Comparison of ENCODE assay signal across 1 cellular context in the genomic region with DNA sequence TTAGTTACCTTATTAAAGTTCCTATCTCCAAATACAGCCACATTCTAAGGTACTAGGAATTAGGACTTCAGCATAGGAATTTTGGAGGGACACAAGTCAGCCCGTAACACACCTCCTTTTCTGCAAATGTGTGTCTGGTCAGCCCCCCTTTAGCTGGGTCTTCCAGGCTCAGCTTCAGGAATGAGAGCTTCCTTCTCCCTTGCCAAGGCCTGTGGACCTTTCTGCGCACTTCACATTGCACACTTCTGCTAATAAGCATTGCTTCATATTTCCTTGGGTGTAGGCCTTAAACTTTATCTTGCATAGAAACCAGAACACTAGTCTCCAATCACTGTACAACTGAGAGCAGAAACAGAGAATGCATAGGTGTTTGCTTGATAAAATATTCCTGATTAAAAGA.
TF ChIP-seq lines count a peak whose summit lies in the region.

No MANE protein-coding gene starts in this region.

TF ChIP-seq in HEK293T, 16 proteins besides CTCF, POLR2A, EP300 and RAD21 (continued from another document):
- TF ChIP-seq PKNOX1 (IDR thresholded peaks at IDR 0.05) (no peak), BHLHE40 (IDR thresholded peaks at IDR 0.05; ENCODE audit: borderline replicate concordance) (no peak), HDGF (IDR thresholded peaks at IDR 0.05; ENCODE audit: borderline replicate concordance) (no peak), ARNT (IDR thresholded peaks at IDR 0.05) (no peak), FOXK2 (IDR thresholded peaks at IDR 0.05) (no peak), ZNF384 (IDR thresholded peaks at IDR 0.05) (no peak), TARDBP (IDR thresholded peaks at IDR 0.05) (no peak), FOXM1 (IDR thresholded peaks at IDR 0.05; ENCODE audit: borderline replicate concordance) (no peak)
